ENCODE assay signal across 2 cellular contexts in genomic region chr12:12653922-12654321, GRCh38.
TF ChIP-seq lines count a peak whose summit lies in the region.

No MANE protein-coding gene starts in this region.

TF ChIP-seq in GM12878, 131 proteins besides CTCF, POLR2A, EP300 and RAD21 (continued from another document):
- TF ChIP-seq PKNOX1 (IDR thresholded peaks at IDR 0.05) (no peak), RUNX3 (IDR thresholded peaks at IDR 0.05; ENCODE audit: low read length) (peak; percentile 79), CBX5 (IDR thresholded peaks at IDR 0.05; ENCODE audit: low read depth) (peak; percentile 96), CREM (IDR thresholded peaks at IDR 0.05; ENCODE audit: low read depth) (no peak), CEBPB (IDR thresholded peaks at IDR 0.05; ENCODE audit: borderline replicate concordance in 1 of 2, low read depth in 2 of 2, low read length in 2 of 2) (0 out of 4 replicates have a peak, but pooled peaks of 1 of the 2 experiments have one; percentile 52), ZNF384 (IDR thresholded peaks at IDR 0.05; ENCODE audit: borderline replicate concordance, low read depth, low read length) (peak; percentile 37; the same call in 1 of the 2 replicates), ATF2 (IDR thresholded peaks at IDR 0.05; ENCODE audit: low read length) (peak; percentile 58; the same call in 1 of the 2 replicates), MEF2B (IDR thresholded peaks at IDR 0.05; ENCODE audit: partially characterized antibody, poor library complexity, severe bottlenecking) (no peak), SMC3 (IDR thresholded peaks at IDR 0.05; ENCODE audit: borderline replicate concordance, low read length) (no peak), ATF7 (IDR thresholded peaks at IDR 0.05; ENCODE audit: low read depth) (peak; percentile 71)

TF ChIP-seq in WTC11, 78 proteins besides CTCF, POLR2A, EP300 and RAD21 (continued from another document):
- no peak for TF ChIP-seq ZMAT4 (CRISPR knock-in tag; IDR thresholded peaks at IDR 0.05)
- no peak for TF ChIP-seq SOX15 (CRISPR knock-in tag; IDR thresholded peaks at IDR 0.05)
